ENCODE assay signal across 8 cellular contexts in the genomic region with DNA sequence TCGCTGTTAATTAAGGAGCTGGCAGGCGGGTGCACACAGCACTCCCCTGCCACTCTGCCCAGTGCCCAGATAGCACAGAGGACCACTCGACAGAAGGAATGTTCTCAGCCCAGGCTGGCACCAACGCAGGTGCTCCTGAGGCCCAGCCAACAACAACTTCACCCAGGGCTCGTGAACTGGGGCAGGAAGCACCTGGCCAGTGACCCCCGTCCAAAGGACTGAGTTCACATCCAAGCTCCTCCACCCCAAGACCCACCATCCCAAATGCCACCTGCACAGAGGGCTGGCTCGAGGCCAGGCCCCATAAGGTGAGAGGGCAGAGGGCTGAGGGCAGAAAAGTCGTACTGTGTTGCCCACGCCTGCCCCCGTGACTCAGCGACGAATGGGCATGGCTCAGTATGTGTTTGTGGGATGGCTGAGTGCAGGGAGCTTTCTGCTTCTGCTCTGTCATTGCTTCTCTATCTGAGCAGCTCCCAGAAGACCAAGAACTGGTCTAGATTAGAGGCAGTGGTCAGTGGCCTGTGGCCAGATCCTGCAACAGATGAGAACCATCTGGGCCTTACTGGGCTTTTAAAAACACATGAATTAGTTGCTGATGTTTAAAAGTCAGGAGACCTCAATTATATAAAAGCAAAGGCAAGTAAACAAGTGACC.
A peak's percentile ranks its signal among the peaks of the same experiment; 100 is the strongest.
DNase-seq lines count a peak whose midpoint lies in the region; ATAC-seq and TF ChIP-seq lines count a peak whose summit lies in the region.

No MANE protein-coding gene starts in this region.

- H3K27me3 Mint-ChIP-seq in T-cell (no peaks in the 10 kb centered on the region), MCF 10A (ENCODE audit: insufficient read depth, unreplicated experiment) (no peaks in the 10 kb centered on the region)

- POLR2A ChIA-PET in T-cell (lab: Charles Lee): interaction anchor here (1.0 to 1.7 kb wide), 4 partner anchors 10 to 186 kb away, joined by 3 to 8 read pairs (median 4); no protein-coding TSS in a partner anchor
- POLR2A ChIA-PET in MCF 10A (lab: Yijun Ruan, JAX): interaction anchor here (0.7 to 1.5 kb wide), 2 partner anchors 150 to 158 kb away, joined by 3 read pairs; no protein-coding TSS in a partner anchor

- intact Hi-C loops in MCF 10A (cut with micrococcal nuclease): no loop called here
- intact Hi-C loops in left colon (cut with DNase I, micrococcal nuclease): loop anchor here in 1 of 2 donors (5.0 kb wide), 1 partner anchor 150 kb away; a partner anchor contains a TSS

- ATAC-seq in T-cell (replicated peaks in 1 of 4) (peak in 1 of 4 experiments; percentile 36), left colon (peak; percentile 14), GM21737 (IDR thresholded peaks at IDR 0.05; ENCODE audit: unreplicated experiment) (no peak), GM19395 (IDR thresholded peaks at IDR 0.05; ENCODE audit: unreplicated experiment) (no peak)

- DNase-seq in GM03348 (ENCODE audit: low spot score): peak; percentile 93
- peak in 23 of 34 experiments; percentile 17 to 61 (median 36) for DNase-seq in T-cell
- no peak for DNase-seq in MCF 10A (ENCODE audit: unreplicated experiment)
- DNase-seq in left colon: peak; percentile 45 to 48
- DNase-seq in stimulated activated CD8-positive, alpha-beta memory T cell treated with anti-CD3 and anti-CD28 coated beads, Interleukin-12 subunit alpha, Interleukin-12 subunit beta, amount 100 ng/mL, for 4 hours (ENCODE audit: low read depth): peak; percentile 47
- DNase-seq in DMS153 (lab: John Stamatoyannopoulos, UW): no peak

- no peaks in the 10 kb centered on the region for H3K9me3 Mint-ChIP-seq in T-cell
- no peaks in the 10 kb centered on the region for H3K9me3 Mint-ChIP-seq in MCF 10A (ENCODE audit: unreplicated experiment)

- CTCF ChIA-PET in T-cell (lab: Charles Lee): interaction anchor here (0.5 to 4.3 kb wide), 6 partner anchors 42 to 234 kb away, joined by 7 to 40 read pairs (median 20); a partner anchor contains a TSS
- CTCF ChIA-PET in MCF 10A (lab: Yijun Ruan, JAX): interaction anchor here (0.6 to 2.4 kb wide), 6 partner anchors 11 to 209 kb away, joined by 3 to 20 read pairs (median 4); a partner anchor contains a TSS

- no TSS peak for BruUV-seq in MCF 10A (replicated peaks; lab: Mats Ljungman, UMichigan)

- TF ChIP-seq CTCF in MCF 10A (IDR thresholded peaks at IDR 0.05; ENCODE audit: unreplicated experiment): no peak

- peaks cover 9% of the 10 kb centered on the region for H3K36me3 Mint-ChIP-seq in T-cell
- peaks cover 67% of the 10 kb centered on the region for H3K36me3 Mint-ChIP-seq in MCF 10A (ENCODE audit: insufficient read depth, unreplicated experiment)

- H3K4me3 Mint-ChIP-seq in T-cell (peak overlapping the region; percentile 36 to 78 (median 45)), MCF 10A (ENCODE audit: unreplicated experiment) (no peak overlapping the region)

- H3K27ac Mint-ChIP-seq in T-cell: peak overlapping the region; percentile 99
- peak overlapping the region; percentile 57 for H3K27ac Mint-ChIP-seq in MCF 10A (ENCODE audit: low read depth, unreplicated experiment)

- H3K4me1 Mint-ChIP-seq in T-cell (peaks cover 94 to 96% (median 96%) of the 10 kb centered on the region in 3 donors), MCF 10A (ENCODE audit: insufficient read depth, unreplicated experiment) (peaks cover 5% of the 10 kb centered on the region)

Comparison
In these comparisons a context has a peak if more than half of its experiments do, and no peak if none do; other contexts are left out.
1. DNase-seq: peak in GM03348 (single experiment), T-cell (23 of 34), left colon (2 of 2) and stimulated activated CD8-positive, alpha-beta memory T cell treated with anti-CD3 and anti-CD28 coated beads, Interleukin-12 subunit alpha, Interleukin-12 subunit beta, amount 100 ng/mL, for 4 hours (single experiment); none in MCF 10A (single experiment) and DMS153 (single experiment).